ENCODE assay signal across 9 cellular contexts in the genomic region with DNA sequence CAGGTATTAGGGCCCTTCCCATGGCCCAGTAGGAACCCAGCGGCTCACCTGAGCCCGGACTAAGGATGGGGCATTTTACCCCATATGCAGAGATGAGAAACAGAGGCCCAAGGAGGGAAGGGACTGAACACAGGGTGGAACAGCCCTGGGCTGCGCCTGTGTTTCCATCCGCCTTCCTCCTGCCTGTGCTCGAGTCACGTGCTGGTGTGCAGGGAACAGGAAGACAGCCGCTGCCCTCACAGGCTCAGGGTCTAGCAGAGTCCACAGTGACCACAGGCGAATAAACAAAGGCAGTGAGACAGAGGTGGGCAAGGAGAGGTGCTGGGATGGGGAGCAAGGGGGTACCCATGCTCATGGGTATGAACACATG.
DNase-seq lines count a peak whose midpoint lies in the region; ATAC-seq lines count a peak whose summit lies in the region.
"Had no signal": no experiment of that assay in that cellular context is flagged by ENCODE, and none has a peak within 500 bp of the region (broad histone marks: within the 10 kb centered on the region; RNA-seq: fewer than 3 reads in every experiment).

No MANE protein-coding gene starts in this region.

- no peaks in the 10 kb centered on the region for H3K9me3 Mint-ChIP-seq in activated T-cell treated with anti-CD3 and anti-CD28 coated beads, Interleukin-2, amount 50 U/mL, for 24 hours
- H3K9me3 Mint-ChIP-seq: memory B cell had no signal

- peak overlapping the region; percentile 96 for H3K27ac ChIP-seq in muscle layer of colon (ENCODE audit: low read depth, low read length)
- H3K27ac ChIP-seq in urinary bladder (ENCODE audit: low read depth) = peak overlapping the region; percentile 72

- no peak overlapping the region for H3K9ac ChIP-seq in muscle layer of colon (ENCODE audit: low read length)

- no peak for ATAC-seq in HG02885 (IDR thresholded peaks at IDR 0.05; ENCODE audit: poor library complexity, unreplicated experiment)

- intact Hi-C loops in posterior vena cava (cut with DNase I) = loop anchor here (5.0 to 10.0 kb wide), 6 partner anchors 116 to 347 kb away; a partner anchor contains a TSS

- H3K36me3 Mint-ChIP-seq in activated T-cell treated with anti-CD3 and anti-CD28 coated beads, Interleukin-2, amount 50 U/mL, for 24 hours (ENCODE audit: low read depth) = peaks cover 47% of the 10 kb centered on the region
- H3K36me3 Mint-ChIP-seq: memory B cell had no signal

- H3K9me3 ChIP-seq in muscle layer of colon (ENCODE audit: low read length) = no peaks in the 10 kb centered on the region

- WGBS in urinary bladder = 42% methylated on average over 8 of the region's 8 CpGs

- H3K4me3 Mint-ChIP-seq in activated T-cell treated with anti-CD3 and anti-CD28 coated beads, Interleukin-2, amount 50 U/mL, for 24 hours = peak overlapping the region; percentile 91
- H3K4me3 Mint-ChIP-seq: memory B cell had no signal

- H3K36me3 ChIP-seq in muscle layer of colon (ENCODE audit: insufficient read depth, low read length) (peaks cover 7% of the 10 kb centered on the region), urinary bladder (ENCODE audit: insufficient read depth) (no peaks in the 10 kb centered on the region)

- H3K27me3 Mint-ChIP-seq in activated T-cell treated with anti-CD3 and anti-CD28 coated beads, Interleukin-2, amount 50 U/mL, for 24 hours = no peaks in the 10 kb centered on the region

- peak overlapping the region; percentile 35 for H3K27ac Mint-ChIP-seq in activated T-cell treated with anti-CD3 and anti-CD28 coated beads, Interleukin-2, amount 50 U/mL, for 24 hours
- H3K27ac Mint-ChIP-seq: memory B cell had no signal

- peaks cover 64% of the 10 kb centered on the region for H3K4me1 Mint-ChIP-seq in activated T-cell treated with anti-CD3 and anti-CD28 coated beads, Interleukin-2, amount 50 U/mL, for 24 hours (ENCODE audit: low read depth)

- H3K4me3 ChIP-seq in muscle layer of colon (ENCODE audit: low read depth in 1 of 2, low read length in 2 of 2) (peak overlapping the region in 1 of 2 donors; percentile 57), urinary bladder (ENCODE audit: low read depth, low read length) (no peak overlapping the region)

- peaks cover 69% of the 10 kb centered on the region for H3K4me1 ChIP-seq in muscle layer of colon (ENCODE audit: insufficient read depth, low read length)
- no peaks in the 10 kb centered on the region for H3K4me1 ChIP-seq in urinary bladder (ENCODE audit: insufficient read depth)

- H3K27me3 ChIP-seq in muscle layer of colon (ENCODE audit: control insufficient read depth in 1 of 2, insufficient read depth in 2 of 2, low read length in 2 of 2) = no peaks in the 10 kb centered on the region

- no peak for DNase-seq in activated T-cell treated with anti-CD3 and anti-CD28 coated beads, Interleukin-2, amount 50 U/mL, for 24 hours
- DNase-seq in activated T-cell treated with anti-CD3 and anti-CD28 coated beads for 4 hours (no peak), dermis blood vessel endothelial cell (peak; percentile 70), NCI-H146 (lab: John Stamatoyannopoulos, UW) (no peak), posterior vena cava (ENCODE audit: low spot score) (no peak)
